In the genomic region with DNA sequence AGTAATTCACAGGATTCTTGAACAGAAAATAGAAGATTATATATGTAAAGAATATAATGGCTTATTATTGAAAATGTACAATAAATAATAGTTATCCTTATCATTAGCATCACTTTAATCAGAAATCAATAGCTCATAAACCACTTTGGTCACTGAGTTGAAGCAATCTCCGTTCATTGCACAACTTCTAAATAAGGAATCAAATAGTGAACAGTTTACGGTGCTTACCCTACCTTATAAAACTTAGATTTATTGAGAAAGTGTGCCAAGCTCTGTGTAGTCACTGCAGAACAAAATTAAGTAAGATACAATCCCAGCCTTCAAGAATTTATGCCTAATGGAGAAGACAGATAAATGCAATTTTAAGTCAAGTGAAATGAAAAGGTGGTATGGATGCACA, we compare ENCODE assay signal across 1 cellular context.
A peak's percentile ranks its signal among the peaks of the same experiment; 100 is the strongest.
TF ChIP-seq lines count a peak whose summit lies in the region.

No MANE protein-coding gene starts in this region.

TF ChIP-seq in HepG2, 621 proteins besides CTCF, POLR2A, EP300 and RAD21:
- TF ChIP-seq CEBPG (CRISPR knock-in tag; IDR thresholded peaks at IDR 0.05) (peak; percentile 70), KAT7 (CRISPR knock-in tag; IDR thresholded peaks at IDR 0.05; ENCODE audit: borderline replicate concordance) (0 out of 2 replicates have a peak, but pooled peaks have one; percentile 53), CEBPB (IDR thresholded peaks at IDR 0.05; ENCODE audit: borderline replicate concordance, low read depth, low read length) (peak; percentile 77; the same call in 1 of the 2 replicates), ONECUT2 (CRISPR knock-in tag; IDR thresholded peaks at IDR 0.05) (peak; percentile 68), MYC (CRISPR knock-in tag; IDR thresholded peaks at IDR 0.05; ENCODE audit: borderline replicate concordance) (no peak)
- TF ChIP-seq, protein P1, sequence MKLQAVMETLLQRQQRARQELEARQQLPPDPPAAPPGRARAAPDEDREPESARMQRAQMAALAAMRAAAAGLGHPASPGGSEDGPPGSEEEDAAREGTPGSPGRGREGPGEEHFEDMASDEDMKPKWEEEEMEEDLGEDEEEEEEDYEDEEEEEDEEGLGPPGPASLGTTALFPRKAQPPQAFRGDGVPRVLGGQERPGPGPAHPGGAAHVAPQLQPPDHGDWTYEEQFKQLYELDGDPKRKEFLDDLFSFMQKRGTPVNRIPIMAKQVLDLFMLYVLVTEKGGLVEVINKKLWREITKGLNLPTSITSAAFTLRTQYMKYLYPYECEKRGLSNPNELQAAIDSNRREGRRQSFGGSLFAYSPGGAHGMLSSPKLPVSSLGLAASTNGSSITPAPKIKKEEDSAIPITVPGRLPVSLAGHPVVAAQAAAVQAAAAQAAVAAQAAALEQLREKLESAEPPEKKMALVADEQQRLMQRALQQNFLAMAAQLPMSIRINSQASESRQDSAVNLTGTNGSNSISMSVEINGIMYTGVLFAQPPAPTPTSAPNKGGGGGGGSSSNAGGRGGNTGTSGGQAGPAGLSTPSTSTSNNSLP (IDR thresholded peaks at IDR 0.05; ENCODE audit: low read depth, low read length), result 0 out of 2 replicates have a peak, but pooled peaks have one; percentile 31
TF ChIP-seq in HepG2: peak in this region for 5.
